ENCODE assay signal across 30 cellular contexts in the genomic region with DNA sequence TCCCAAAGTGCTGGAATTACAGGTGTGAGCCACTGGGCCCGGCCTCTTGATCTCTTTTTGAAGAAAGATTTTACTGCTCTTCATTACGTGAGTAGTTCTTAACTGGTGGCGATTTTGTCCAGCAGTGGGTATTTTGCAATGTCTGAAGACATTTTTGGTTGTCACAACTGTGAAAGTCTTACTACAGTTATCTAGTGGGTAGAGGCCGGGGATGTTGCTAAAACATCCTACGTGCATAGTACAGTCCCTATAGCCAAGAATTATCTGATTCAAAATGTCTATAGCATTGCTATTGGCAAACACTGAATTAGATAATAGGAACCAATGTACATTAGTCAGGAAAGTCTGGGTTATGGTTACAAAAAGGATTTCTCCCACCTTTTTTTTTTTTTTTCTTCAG. TPM values are rescaled to one million over a fixed set of nuclear protein-coding genes. Genes with fewer than 3 reads are reported as not detected.
"Had no signal": no experiment of that assay in that cellular context is flagged by ENCODE, and none has a peak within 500 bp of the region (broad histone marks: within the 10 kb centered on the region; RNA-seq: fewer than 3 reads in every experiment).

No MANE protein-coding gene starts in this region.

- H3K36me3 Mint-ChIP-seq: activated CD4-positive, alpha-beta memory T cell treated with anti-CD3 and anti-CD28 coated beads for 36 hours; activated naive CD8-positive, alpha-beta T cell treated with anti-CD3 and anti-CD28 coated beads, Interleukin-2, amount 10 ng/mL, durations not matched to agents 7 days and 5 days; immature natural killer cell; naive B cell; neural progenitor cell had no signal

- H3K9me3 ChIP-seq: breast epithelium, prostate gland, right atrium auricular region, suprapubic skin, tibial nerve had no signal

- H3K27ac ChIP-seq: breast epithelium, dorsolateral prefrontal cortex, hepatocyte, neural progenitor cell, prostate gland, right atrium auricular region, suprapubic skin, tibial nerve had no signal

- H3K4me1 ChIP-seq: breast epithelium, neural progenitor cell, prostate gland, right atrium auricular region, tibial nerve had no signal

- DNase-seq: activated B cell treated with CpG ODN at 0.5 μM for 24 hours; activated CD4-positive, alpha-beta memory T cell treated with anti-CD3 and anti-CD28 coated beads for 36 hours; activated CD4-positive, alpha-beta T cell treated with anti-CD3 and anti-CD28 coated beads for 36 hours; activated effector memory CD4-positive, alpha-beta T cell treated with Interleukin-2 at 50 U/mL for 16 hours; activated naive CD4-positive, alpha-beta T cell treated with anti-CD3 and anti-CD28 coated beads for 36 hours; activated naive CD8-positive, alpha-beta T cell treated with anti-CD3 and anti-CD28 coated beads, Interleukin-2, amount 10 ng/mL, durations not matched to agents 7 days and 5 days; activated T-cell treated with anti-CD3 and anti-CD28 coated beads, Interleukin-2, amount 50 U/mL, for 48 hours; amniotic stem cell; dorsolateral prefrontal cortex; effector memory CD8-positive, alpha-beta T cell; foreskin melanocyte; immature natural killer cell; naive B cell; stimulated activated CD4-positive, alpha-beta T cell treated with anti-CD3 and anti-CD28 coated beads, Interleukin-1b, Interleukin-23, amount 100 ng/mL, for 48 hours; stimulated activated naive CD8-positive, alpha-beta T cell treated with anti-CD3 and anti-CD28 coated beads, Interleukin-15, amount 100 ng/mL, for 72 hours; T-helper 9 cell had no signal

- H3K27me3 Mint-ChIP-seq: activated B cell treated with CpG ODN at 0.5 μM for 24 hours; activated CD4-positive, alpha-beta memory T cell treated with anti-CD3 and anti-CD28 coated beads for 36 hours; activated CD4-positive, alpha-beta T cell treated with anti-CD3 and anti-CD28 coated beads for 36 hours; central memory CD8-positive, alpha-beta T cell; effector memory CD8-positive, alpha-beta T cell; stimulated activated naive CD8-positive, alpha-beta T cell treated with anti-CD3 and anti-CD28 coated beads, Interleukin-15, amount 100 ng/mL, for 72 hours had no signal

- H3K4me3 Mint-ChIP-seq: activated B cell treated with CpG ODN at 0.5 μM for 24 hours; activated CD4-positive, alpha-beta memory T cell treated with anti-CD3 and anti-CD28 coated beads for 36 hours; activated CD4-positive, alpha-beta T cell treated with anti-CD3 and anti-CD28 coated beads for 36 hours; activated naive CD4-positive, alpha-beta T cell treated with anti-CD3 and anti-CD28 coated beads for 36 hours; activated naive CD8-positive, alpha-beta T cell treated with anti-CD3 and anti-CD28 coated beads, Interleukin-2, amount 10 ng/mL, durations not matched to agents 7 days and 5 days; central memory CD8-positive, alpha-beta T cell; effector memory CD8-positive, alpha-beta T cell; immature natural killer cell; neural progenitor cell; stimulated activated naive CD8-positive, alpha-beta T cell treated with anti-CD3 and anti-CD28 coated beads, Interleukin-15, amount 100 ng/mL, for 72 hours had no signal

- H3K9me3 Mint-ChIP-seq: activated B cell treated with CpG ODN at 0.5 μM for 24 hours; activated CD4-positive, alpha-beta memory T cell treated with anti-CD3 and anti-CD28 coated beads for 36 hours; activated naive CD4-positive, alpha-beta T cell treated with anti-CD3 and anti-CD28 coated beads for 36 hours; activated naive CD8-positive, alpha-beta T cell treated with anti-CD3 and anti-CD28 coated beads, Interleukin-2, amount 10 ng/mL, durations not matched to agents 7 days and 5 days; central memory CD8-positive, alpha-beta T cell; effector memory CD8-positive, alpha-beta T cell; immature natural killer cell; naive B cell; neural progenitor cell; stimulated activated naive CD8-positive, alpha-beta T cell treated with anti-CD3 and anti-CD28 coated beads, Interleukin-15, amount 100 ng/mL, for 72 hours had no signal

- H3K4me1 Mint-ChIP-seq: activated B cell treated with CpG ODN at 0.5 μM for 24 hours; activated CD4-positive, alpha-beta T cell treated with anti-CD3 and anti-CD28 coated beads for 36 hours; activated naive CD8-positive, alpha-beta T cell treated with anti-CD3 and anti-CD28 coated beads, Interleukin-2, amount 10 ng/mL, durations not matched to agents 7 days and 5 days; central memory CD8-positive, alpha-beta T cell; immature natural killer cell; naive B cell; neural progenitor cell; stimulated activated naive CD8-positive, alpha-beta T cell treated with anti-CD3 and anti-CD28 coated beads, Interleukin-15, amount 100 ng/mL, for 72 hours had no signal

- H3K27me3 ChIP-seq: breast epithelium, dorsolateral prefrontal cortex, hepatocyte, neural progenitor cell, right atrium auricular region, suprapubic skin, tibial nerve had no signal

- H3K4me3 ChIP-seq: breast epithelium, dorsolateral prefrontal cortex, hepatocyte, lung, neural progenitor cell, prostate gland, right atrium auricular region, suprapubic skin, tibial nerve had no signal

- H3K27ac Mint-ChIP-seq: activated B cell treated with CpG ODN at 0.5 μM for 24 hours; activated CD4-positive, alpha-beta memory T cell treated with anti-CD3 and anti-CD28 coated beads for 36 hours; activated CD4-positive, alpha-beta T cell treated with anti-CD3 and anti-CD28 coated beads for 36 hours; activated naive CD4-positive, alpha-beta T cell treated with anti-CD3 and anti-CD28 coated beads for 36 hours; activated naive CD8-positive, alpha-beta T cell treated with anti-CD3 and anti-CD28 coated beads, Interleukin-2, amount 10 ng/mL, durations not matched to agents 7 days and 5 days; effector memory CD8-positive, alpha-beta T cell; immature natural killer cell; naive B cell; neural progenitor cell; stimulated activated naive CD8-positive, alpha-beta T cell treated with anti-CD3 and anti-CD28 coated beads, Interleukin-15, amount 100 ng/mL, for 72 hours had no signal

- H3K36me3 ChIP-seq: breast epithelium, neural progenitor cell, prostate gland, right atrium auricular region, suprapubic skin, tibial nerve had no signal

RNA-seq across cellular contexts. Expression of gene FOXL2, which starts 38.1 kb away (rescaled TPM):
- total RNA-seq: activated B cell treated with CpG ODN at 0.5 μM for 24 hours; activated CD4-positive, alpha-beta memory T cell treated with anti-CD3 and anti-CD28 coated beads for 36 hours; activated CD4-positive, alpha-beta T cell treated with anti-CD3 and anti-CD28 coated beads for 36 hours; activated naive CD4-positive, alpha-beta T cell treated with anti-CD3 and anti-CD28 coated beads for 36 hours; activated naive CD8-positive, alpha-beta T cell treated with anti-CD3 and anti-CD28 coated beads, Interleukin-2, amount 10 ng/mL, durations not matched to agents 7 days and 5 days; endothelial cell of umbilical vein; esophagus mucosa; hepatocyte; mesenteric fat pad; right atrium auricular region; skeletal muscle tissue; tibial nerve had no signal
- polyA plus RNA-seq: endothelial cell of umbilical vein, hepatocyte, immature natural killer cell, lung had no signal

RNA-seq across cellular contexts. Expression of gene FOXL2NB, which starts 38.2 kb away (rescaled TPM):
- total RNA-seq: activated B cell treated with CpG ODN at 0.5 μM for 24 hours; activated CD4-positive, alpha-beta memory T cell treated with anti-CD3 and anti-CD28 coated beads for 36 hours; activated CD4-positive, alpha-beta T cell treated with anti-CD3 and anti-CD28 coated beads for 36 hours; activated naive CD4-positive, alpha-beta T cell treated with anti-CD3 and anti-CD28 coated beads for 36 hours; activated naive CD8-positive, alpha-beta T cell treated with anti-CD3 and anti-CD28 coated beads, Interleukin-2, amount 10 ng/mL, durations not matched to agents 7 days and 5 days; endothelial cell of umbilical vein; esophagus mucosa; hepatocyte; left lobe of liver; lung; mesenteric fat pad; right atrium auricular region; skeletal muscle tissue; tibial nerve had no signal
- polyA plus RNA-seq: hepatocyte, immature natural killer cell, lung had no signal
